ENCODE assay signal across 1 cellular context in the genomic region with DNA sequence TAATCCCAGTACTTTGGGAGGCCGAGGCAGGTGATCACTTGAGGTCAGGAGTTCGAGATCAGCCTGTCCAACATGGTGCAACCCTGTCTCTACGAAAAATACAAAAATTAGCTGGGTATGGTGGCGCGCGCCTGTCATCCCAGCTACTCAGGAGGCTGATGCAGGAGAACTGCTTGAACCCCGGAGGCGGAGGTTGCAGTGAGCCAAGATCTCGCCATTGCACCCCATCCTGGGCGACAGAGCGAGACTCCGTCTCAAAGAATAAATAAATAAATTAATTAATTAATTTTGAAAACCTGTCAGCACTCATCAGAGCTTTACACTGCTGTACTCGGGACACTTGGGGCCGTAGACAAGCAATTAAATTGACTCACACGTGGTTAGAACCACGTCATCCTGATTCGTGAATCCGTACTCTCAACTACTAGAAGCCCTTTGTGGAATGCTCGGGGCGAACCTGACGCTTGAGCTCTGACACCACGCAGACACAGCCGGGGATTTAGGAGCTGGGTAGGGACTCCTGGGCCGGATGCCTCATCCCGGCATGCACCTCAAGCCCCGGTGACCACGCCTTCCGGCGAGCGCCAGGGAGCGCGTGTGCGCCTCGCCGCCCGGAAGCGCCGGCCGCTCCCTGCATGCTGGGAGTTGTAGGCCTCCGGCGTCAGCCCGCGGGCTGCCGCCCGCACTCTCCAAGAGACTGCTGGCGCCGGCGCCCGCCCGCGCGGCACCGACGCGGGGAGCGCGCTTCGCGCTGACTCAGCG.
TF ChIP-seq lines count a peak whose summit lies in the region.

A gene with protein sequence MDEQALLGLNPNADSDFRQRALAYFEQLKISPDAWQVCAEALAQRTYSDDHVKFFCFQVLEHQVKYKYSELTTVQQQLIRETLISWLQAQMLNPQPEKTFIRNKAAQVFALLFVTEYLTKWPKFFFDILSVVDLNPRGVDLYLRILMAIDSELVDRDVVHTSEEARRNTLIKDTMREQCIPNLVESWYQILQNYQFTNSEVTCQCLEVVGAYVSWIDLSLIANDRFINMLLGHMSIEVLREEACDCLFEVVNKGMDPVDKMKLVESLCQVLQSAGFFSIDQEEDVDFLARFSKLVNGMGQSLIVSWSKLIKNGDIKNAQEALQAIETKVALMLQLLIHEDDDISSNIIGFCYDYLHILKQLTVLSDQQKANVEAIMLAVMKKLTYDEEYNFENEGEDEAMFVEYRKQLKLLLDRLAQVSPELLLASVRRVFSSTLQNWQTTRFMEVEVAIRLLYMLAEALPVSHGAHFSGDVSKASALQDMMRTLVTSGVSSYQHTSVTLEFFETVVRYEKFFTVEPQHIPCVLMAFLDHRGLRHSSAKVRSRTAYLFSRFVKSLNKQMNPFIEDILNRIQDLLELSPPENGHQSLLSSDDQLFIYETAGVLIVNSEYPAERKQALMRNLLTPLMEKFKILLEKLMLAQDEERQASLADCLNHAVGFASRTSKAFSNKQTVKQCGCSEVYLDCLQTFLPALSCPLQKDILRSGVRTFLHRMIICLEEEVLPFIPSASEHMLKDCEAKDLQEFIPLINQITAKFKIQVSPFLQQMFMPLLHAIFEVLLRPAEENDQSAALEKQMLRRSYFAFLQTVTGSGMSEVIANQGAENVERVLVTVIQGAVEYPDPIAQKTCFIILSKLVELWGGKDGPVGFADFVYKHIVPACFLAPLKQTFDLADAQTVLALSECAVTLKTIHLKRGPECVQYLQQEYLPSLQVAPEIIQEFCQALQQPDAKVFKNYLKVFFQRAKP (plus strand): TSS at position 685 of the 762 bp plus-strand sequence. CDS start 5,644 bp downstream, outside the sequence.

TF ChIP-seq in SK-N-SH, 30 proteins besides CTCF, POLR2A, EP300 and RAD21 (continued from another document):
- peak; percentile 79 for TF ChIP-seq CHD2 (IDR thresholded peaks at IDR 0.05; ENCODE audit: low read length, partially characterized antibody)
- TF ChIP-seq, protein P1, sequence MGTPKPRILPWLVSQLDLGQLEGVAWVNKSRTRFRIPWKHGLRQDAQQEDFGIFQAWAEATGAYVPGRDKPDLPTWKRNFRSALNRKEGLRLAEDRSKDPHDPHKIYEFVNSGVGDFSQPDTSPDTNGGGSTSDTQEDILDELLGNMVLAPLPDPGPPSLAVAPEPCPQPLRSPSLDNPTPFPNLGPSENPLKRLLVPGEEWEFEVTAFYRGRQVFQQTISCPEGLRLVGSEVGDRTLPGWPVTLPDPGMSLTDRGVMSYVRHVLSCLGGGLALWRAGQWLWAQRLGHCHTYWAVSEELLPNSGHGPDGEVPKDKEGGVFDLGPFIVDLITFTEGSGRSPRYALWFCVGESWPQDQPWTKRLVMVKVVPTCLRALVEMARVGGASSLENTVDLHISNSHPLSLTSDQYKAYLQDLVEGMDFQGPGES (IDR thresholded peaks at IDR 0.05; ENCODE audit: low read depth, low read length): no peak
- TF ChIP-seq, protein P2, sequence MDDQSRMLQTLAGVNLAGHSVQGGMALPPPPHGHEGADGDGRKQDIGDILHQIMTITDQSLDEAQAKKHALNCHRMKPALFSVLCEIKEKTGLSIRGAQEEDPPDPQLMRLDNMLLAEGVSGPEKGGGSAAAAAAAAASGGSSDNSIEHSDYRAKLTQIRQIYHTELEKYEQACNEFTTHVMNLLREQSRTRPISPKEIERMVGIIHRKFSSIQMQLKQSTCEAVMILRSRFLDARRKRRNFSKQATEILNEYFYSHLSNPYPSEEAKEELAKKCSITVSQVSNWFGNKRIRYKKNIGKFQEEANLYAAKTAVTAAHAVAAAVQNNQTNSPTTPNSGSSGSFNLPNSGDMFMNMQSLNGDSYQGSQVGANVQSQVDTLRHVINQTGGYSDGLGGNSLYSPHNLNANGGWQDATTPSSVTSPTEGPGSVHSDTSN (IDR thresholded peaks at IDR 0.05): no peak
- peak; percentile 84 for TF ChIP-seq TAF1 (IDR thresholded peaks at IDR 0.05; ENCODE audit: borderline replicate concordance, low read depth, low read length)
- TF ChIP-seq POLR2AphosphoS5 (IDR thresholded peaks at IDR 0.05; ENCODE audit: low read depth, low read length): peak; percentile 97
- TF ChIP-seq NFIC (IDR thresholded peaks at IDR 0.05; ENCODE audit: borderline replicate concordance): no peak; the same call in 1 of the 2 replicates
- no peak for TF ChIP-seq TEAD4 (IDR thresholded peaks at IDR 0.05; ENCODE audit: borderline replicate concordance, insufficient read depth)
- TF ChIP-seq SIN3A (IDR thresholded peaks at IDR 0.05; ENCODE audit: borderline replicate concordance, low read depth, low read length): 0 out of 2 replicates have a peak, but pooled peaks have one; percentile 43
- no peak; the same call in 1 of the 2 replicates for TF ChIP-seq JUND (IDR thresholded peaks at IDR 0.05)
- TF ChIP-seq FOXM1 (IDR thresholded peaks at IDR 0.05; ENCODE audit: low read depth): no peak
- TF ChIP-seq RXRA (IDR thresholded peaks at IDR 0.05; ENCODE audit: borderline replicate concordance, low read depth): no peak
- TF ChIP-seq SMC3 (IDR thresholded peaks at IDR 0.05; ENCODE audit: low read depth, low read length): no peak
- no peak for TF ChIP-seq RCOR1 (IDR thresholded peaks at IDR 0.05; ENCODE audit: low read length)
- TF ChIP-seq ELF1 (IDR thresholded peaks at IDR 0.05): peak; percentile 95
- no peak for TF ChIP-seq MEF2A (IDR thresholded peaks at IDR 0.05; ENCODE audit: borderline replicate concordance, low read depth)
- TF ChIP-seq FOXJ3 (CRISPR knock-in tag; IDR thresholded peaks at IDR 0.05): no peak
- TF ChIP-seq, protein P3, sequence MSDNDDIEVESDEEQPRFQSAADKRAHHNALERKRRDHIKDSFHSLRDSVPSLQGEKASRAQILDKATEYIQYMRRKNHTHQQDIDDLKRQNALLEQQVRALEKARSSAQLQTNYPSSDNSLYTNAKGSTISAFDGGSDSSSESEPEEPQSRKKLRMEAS (IDR thresholded peaks at IDR 0.05; ENCODE audit: low read depth): peak; percentile 67
- TF ChIP-seq, protein P4, sequence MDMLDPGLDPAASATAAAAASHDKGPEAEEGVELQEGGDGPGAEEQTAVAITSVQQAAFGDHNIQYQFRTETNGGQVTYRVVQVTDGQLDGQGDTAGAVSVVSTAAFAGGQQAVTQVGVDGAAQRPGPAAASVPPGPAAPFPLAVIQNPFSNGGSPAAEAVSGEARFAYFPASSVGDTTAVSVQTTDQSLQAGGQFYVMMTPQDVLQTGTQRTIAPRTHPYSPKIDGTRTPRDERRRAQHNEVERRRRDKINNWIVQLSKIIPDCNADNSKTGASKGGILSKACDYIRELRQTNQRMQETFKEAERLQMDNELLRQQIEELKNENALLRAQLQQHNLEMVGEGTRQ (IDR thresholded peaks at IDR 0.05; ENCODE audit: borderline replicate concordance, low read depth, low read length): no peak
- TF ChIP-seq MXI1 (IDR thresholded peaks at IDR 0.05; ENCODE audit: low read depth, low read length): peak; percentile 83
- TF ChIP-seq, protein P5, sequence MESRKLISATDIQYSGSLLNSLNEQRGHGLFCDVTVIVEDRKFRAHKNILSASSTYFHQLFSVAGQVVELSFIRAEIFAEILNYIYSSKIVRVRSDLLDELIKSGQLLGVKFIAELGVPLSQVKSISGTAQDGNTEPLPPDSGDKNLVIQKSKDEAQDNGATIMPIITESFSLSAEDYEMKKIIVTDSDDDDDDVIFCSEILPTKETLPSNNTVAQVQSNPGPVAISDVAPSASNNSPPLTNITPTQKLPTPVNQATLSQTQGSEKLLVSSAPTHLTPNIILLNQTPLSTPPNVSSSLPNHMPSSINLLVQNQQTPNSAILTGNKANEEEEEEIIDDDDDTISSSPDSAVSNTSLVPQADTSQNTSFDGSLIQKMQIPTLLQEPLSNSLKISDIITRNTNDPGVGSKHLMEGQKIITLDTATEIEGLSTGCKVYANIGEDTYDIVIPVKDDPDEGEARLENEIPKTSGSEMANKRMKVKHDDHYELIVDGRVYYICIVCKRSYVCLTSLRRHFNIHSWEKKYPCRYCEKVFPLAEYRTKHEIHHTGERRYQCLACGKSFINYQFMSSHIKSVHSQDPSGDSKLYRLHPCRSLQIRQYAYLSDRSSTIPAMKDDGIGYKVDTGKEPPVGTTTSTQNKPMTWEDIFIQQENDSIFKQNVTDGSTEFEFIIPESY (IDR thresholded peaks at IDR 0.05; ENCODE audit: borderline replicate concordance, low read depth): no peak
- TF ChIP-seq, protein P6, sequence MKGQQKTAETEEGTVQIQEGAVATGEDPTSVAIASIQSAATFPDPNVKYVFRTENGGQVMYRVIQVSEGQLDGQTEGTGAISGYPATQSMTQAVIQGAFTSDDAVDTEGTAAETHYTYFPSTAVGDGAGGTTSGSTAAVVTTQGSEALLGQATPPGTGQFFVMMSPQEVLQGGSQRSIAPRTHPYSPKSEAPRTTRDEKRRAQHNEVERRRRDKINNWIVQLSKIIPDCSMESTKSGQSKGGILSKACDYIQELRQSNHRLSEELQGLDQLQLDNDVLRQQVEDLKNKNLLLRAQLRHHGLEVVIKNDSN (IDR thresholded peaks at IDR 0.05; ENCODE audit: borderline replicate concordance, low read depth): peak; percentile 29; the same call in 1 of the 2 replicates
TF ChIP-seq in SK-N-SH: peak in this region for 13.
